In the genomic region with DNA sequence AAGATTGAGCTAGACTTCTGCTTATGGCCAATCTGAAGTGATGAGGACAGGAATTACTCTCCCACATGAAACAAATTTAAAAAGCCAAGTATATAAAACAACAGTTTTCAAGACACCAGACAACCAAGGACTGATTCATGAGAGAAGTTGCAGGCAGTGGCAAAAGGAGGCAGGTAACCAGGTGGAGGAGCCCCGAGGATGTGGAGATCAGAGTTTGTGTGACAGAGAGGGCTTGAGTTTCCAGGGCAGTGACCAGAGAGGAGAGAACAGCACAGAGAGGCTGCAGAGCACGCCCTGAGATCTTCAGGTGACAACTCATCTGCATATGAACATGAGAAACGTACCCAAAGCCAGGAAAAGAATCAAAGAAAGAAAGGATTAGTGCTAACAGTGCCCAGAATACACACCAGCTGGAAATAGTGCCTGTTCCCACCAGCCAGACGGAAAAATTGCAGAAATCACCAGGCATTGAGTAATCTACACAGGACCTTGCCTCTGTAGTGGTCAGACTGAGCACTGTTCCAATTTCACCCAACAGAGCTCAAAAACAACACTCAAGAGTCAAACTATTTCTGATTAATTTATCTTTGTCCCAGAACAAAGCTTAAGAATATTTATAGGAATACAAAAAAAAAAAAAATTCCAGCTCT, we compare ENCODE assay signal across 10 cellular contexts.
"Had no signal": no experiment of that assay in that cellular context is flagged by ENCODE, and none has a peak within 500 bp of the region (broad histone marks: within the 10 kb centered on the region; RNA-seq: fewer than 3 reads in every experiment).

No MANE protein-coding gene starts in this region.

- DNase-seq: activated naive CD8-positive, alpha-beta T cell treated with anti-CD3 and anti-CD28 coated beads, Interleukin-2, amount 10 ng/mL, durations not matched to agents 7 days and 5 days; activated T-cell treated with anti-CD3 and anti-CD28 coated beads, Interleukin-2, amount 50 U/mL, for 1 hour; body of pancreas; cerebellar nuclear complex; dorsolateral prefrontal cortex; foreskin keratinocyte; left ventricle myocardium inferior; SIG-M5 had no signal

- H3K27me3 ChIP-seq: body of pancreas, dorsolateral prefrontal cortex, esophagus muscularis mucosa had no signal

- H3K4me3 ChIP-seq: body of pancreas, dorsolateral prefrontal cortex, esophagus muscularis mucosa, left ventricle myocardium inferior, smooth muscle cell had no signal

- ATAC-seq: body of pancreas, foreskin keratinocyte had no signal

- H3K27ac ChIP-seq: body of pancreas, esophagus muscularis mucosa, foreskin keratinocyte, left ventricle myocardium inferior had no signal

- H3K4me2 ChIP-seq: smooth muscle cell had no signal

- H3K4me1 ChIP-seq: body of pancreas had no signal
